Comparison of ENCODE assay signal across 1 cellular context in genomic region chr7:138934401-138934800, GRCh38.
TF ChIP-seq lines count a peak whose summit lies in the region.

No MANE protein-coding gene starts in this region.

TF ChIP-seq in endothelial cell of umbilical vein, 7 proteins besides CTCF, POLR2A, EP300 and RAD21:
- TF ChIP-seq JUN (IDR thresholded peaks at IDR 0.05; ENCODE audit: borderline replicate concordance, insufficient read depth, insufficient read length, low read depth), result no peak
- no peak for TF ChIP-seq MYC (IDR thresholded peaks at IDR 0.05; ENCODE audit: low read depth, low read length)
TF ChIP-seq in endothelial cell of umbilical vein: peak in this region for 0.
